25 cellular contexts compared by ENCODE assay signal in genomic region chr1:234827656-234828055, GRCh38.
"Had no signal": no experiment of that assay in that cellular context is flagged by ENCODE, and none has a peak within 500 bp of the region (broad histone marks: within the 10 kb centered on the region; RNA-seq: fewer than 3 reads in every experiment).

No MANE protein-coding gene starts in this region.

- H3K27me3 Mint-ChIP-seq: naive thymus-derived CD4-positive, alpha-beta T cell; stimulated activated naive B cell treated with anti-CD40 and anti-IgM and Interleukin-4, amounts not matched to agents 10 μg/mL and 1 μg/mL and 100 μg/mL, for 72 hours had no signal

- DNase-seq: hypothalamus; immature natural killer cell; kidney; left lung; lower lobe of right lung; mammary epithelial cell; mesenchymal stem cell; naive thymus-derived CD4-positive, alpha-beta T cell; ovary; right lobe of liver; stimulated activated CD4-positive, alpha-beta T cell treated with anti-CD3 and anti-CD28 coated beads, Interleukin-12 subunit alpha, Interleukin-12 subunit beta, amount 100 ng/mL, for 4 hours; stimulated activated CD4-positive, alpha-beta T cell treated with anti-CD3 and anti-CD28 coated beads, Interleukin-15, amount 100 ng/mL, for 24 hours; stimulated activated CD4-positive, alpha-beta T cell treated with anti-CD3 and anti-CD28 coated beads, Interleukin-2, amount 100 ng/mL, for 24 hours; stimulated activated CD4-positive, alpha-beta T cell treated with anti-CD3 and anti-CD28 coated beads, Interleukin-4, amount 100 ng/mL, for 1 hour; stimulated activated naive B cell treated with anti-CD40 and anti-IgM and Interleukin-4, amounts not matched to agents 10 μg/mL and 1 μg/mL and 100 μg/mL, for 72 hours; stimulated activated naive CD8-positive, alpha-beta T cell treated with anti-CD3 and anti-CD28 coated beads, Interleukin-15, Interleukin-2, amounts not matched to agents 100 U/mL and 50 U/mL, for 24 hours; stomach; testis; thyroid gland; trophoblast cell; upper lobe of right lung had no signal

- H3K4me1 ChIP-seq: left lung, lower lobe of right lung, right atrium auricular region, right lobe of liver, testis had no signal

- H3K36me3 Mint-ChIP-seq: immature natural killer cell; natural killer cell treated with Interleukin-12 subunit alpha and Interleukin-12 subunit beta and Interleukin-15 and Interleukin-18, amount 100 ng/mL, for 72 hours; stimulated activated naive B cell treated with anti-CD40 and anti-IgM and Interleukin-4, amounts not matched to agents 10 μg/mL and 1 μg/mL and 100 μg/mL, for 72 hours had no signal

- H3K4me1 Mint-ChIP-seq: immature natural killer cell had no signal

- H3K9me3 ChIP-seq: left lung, lower lobe of right lung, ovary, right atrium auricular region, right lobe of liver, stomach, testis, thyroid gland, upper lobe of right lung had no signal

- H3K27me3 ChIP-seq: left lung, ovary, right atrium auricular region, right lobe of liver, stomach, testis, thyroid gland, upper lobe of right lung had no signal

- H3K36me3 ChIP-seq: left lung, lower lobe of right lung, ovary, right atrium auricular region, right lobe of liver, stomach, thyroid gland, upper lobe of right lung had no signal

- H3K4me3 Mint-ChIP-seq: immature natural killer cell; naive thymus-derived CD4-positive, alpha-beta T cell; natural killer cell treated with Interleukin-12 subunit alpha and Interleukin-12 subunit beta and Interleukin-15 and Interleukin-18, amount 100 ng/mL, for 72 hours; stimulated activated naive B cell treated with anti-CD40 and anti-IgM and Interleukin-4, amounts not matched to agents 10 μg/mL and 1 μg/mL and 100 μg/mL, for 72 hours had no signal

- H3K4me3 ChIP-seq: left lung, lower lobe of right lung, ovary, right atrium auricular region, right lobe of liver, stomach, testis, thyroid gland, upper lobe of right lung had no signal

- H3K9me3 Mint-ChIP-seq: immature natural killer cell; natural killer cell treated with Interleukin-12 subunit alpha and Interleukin-12 subunit beta and Interleukin-15 and Interleukin-18, amount 100 ng/mL, for 72 hours; stimulated activated naive B cell treated with anti-CD40 and anti-IgM and Interleukin-4, amounts not matched to agents 10 μg/mL and 1 μg/mL and 100 μg/mL, for 72 hours had no signal

- ATAC-seq: left colon; left lung; lower lobe of right lung; naive thymus-derived CD4-positive, alpha-beta T cell; natural killer cell treated with Interleukin-12 subunit alpha and Interleukin-12 subunit beta and Interleukin-15 and Interleukin-18, amount 100 ng/mL, for 72 hours; right lobe of liver; stimulated activated naive B cell treated with anti-CD40 and anti-IgM and Interleukin-4, amounts not matched to agents 10 μg/mL and 1 μg/mL and 100 μg/mL, for 72 hours; stimulated activated naive CD8-positive, alpha-beta T cell treated with anti-CD3 and anti-CD28 coated beads, Interleukin-15, Interleukin-2, amounts not matched to agents 100 U/mL and 50 U/mL, for 24 hours; upper lobe of right lung had no signal

- H3K27ac ChIP-seq: left lung, lower lobe of right lung, ovary, right atrium auricular region, right lobe of liver, testis, upper lobe of right lung had no signal

- H3K27ac Mint-ChIP-seq: immature natural killer cell, progenitor cell of endocrine pancreas had no signal
